ENCODE assay signal across 1 cellular context in the genomic region with DNA sequence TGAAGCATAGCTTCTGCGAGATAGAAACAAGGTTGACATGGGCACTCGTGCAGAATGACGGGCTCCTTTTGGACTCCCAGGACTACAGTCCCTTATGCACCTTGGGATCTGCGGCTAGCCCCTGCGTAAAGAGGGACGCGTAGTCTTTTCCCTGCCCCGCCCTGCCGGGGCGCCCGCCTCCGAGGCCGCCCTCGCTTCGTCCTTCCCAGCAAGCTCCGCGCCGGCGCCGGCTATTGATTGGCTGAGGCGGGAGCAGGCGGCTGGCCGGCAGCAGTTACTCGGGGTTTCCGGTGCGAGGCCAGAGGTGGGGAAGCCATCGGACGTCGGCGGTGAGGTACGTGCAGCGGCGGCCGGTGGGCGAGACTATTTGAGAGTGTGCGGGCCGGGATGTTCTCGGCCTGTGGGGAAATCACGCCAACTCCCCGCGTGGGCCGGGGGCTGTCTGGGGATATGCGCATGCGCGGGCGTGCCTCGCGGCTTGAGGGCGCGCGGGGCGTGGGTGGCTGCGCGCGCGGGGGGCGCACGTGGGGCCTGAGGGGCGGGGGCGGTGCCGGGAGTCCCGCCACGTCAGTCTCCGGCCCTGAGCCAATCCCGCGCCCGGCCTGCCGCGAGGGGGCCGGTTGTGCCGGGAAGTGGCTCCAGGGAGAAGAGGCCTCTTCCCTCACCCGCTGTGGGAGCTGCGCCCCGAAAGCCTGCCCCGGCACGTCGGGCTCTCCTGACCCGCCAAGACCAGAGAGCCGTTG.
TF ChIP-seq lines count a peak whose summit lies in the region.

A gene (plus strand): TSS at position 233 of the 743 bp plus-strand sequence. CDS start 671 bp downstream, outside the sequence.

TF ChIP-seq in H1, 55 proteins besides CTCF, POLR2A, EP300 and RAD21 (continued from another document):
- TF ChIP-seq, protein P1, sequence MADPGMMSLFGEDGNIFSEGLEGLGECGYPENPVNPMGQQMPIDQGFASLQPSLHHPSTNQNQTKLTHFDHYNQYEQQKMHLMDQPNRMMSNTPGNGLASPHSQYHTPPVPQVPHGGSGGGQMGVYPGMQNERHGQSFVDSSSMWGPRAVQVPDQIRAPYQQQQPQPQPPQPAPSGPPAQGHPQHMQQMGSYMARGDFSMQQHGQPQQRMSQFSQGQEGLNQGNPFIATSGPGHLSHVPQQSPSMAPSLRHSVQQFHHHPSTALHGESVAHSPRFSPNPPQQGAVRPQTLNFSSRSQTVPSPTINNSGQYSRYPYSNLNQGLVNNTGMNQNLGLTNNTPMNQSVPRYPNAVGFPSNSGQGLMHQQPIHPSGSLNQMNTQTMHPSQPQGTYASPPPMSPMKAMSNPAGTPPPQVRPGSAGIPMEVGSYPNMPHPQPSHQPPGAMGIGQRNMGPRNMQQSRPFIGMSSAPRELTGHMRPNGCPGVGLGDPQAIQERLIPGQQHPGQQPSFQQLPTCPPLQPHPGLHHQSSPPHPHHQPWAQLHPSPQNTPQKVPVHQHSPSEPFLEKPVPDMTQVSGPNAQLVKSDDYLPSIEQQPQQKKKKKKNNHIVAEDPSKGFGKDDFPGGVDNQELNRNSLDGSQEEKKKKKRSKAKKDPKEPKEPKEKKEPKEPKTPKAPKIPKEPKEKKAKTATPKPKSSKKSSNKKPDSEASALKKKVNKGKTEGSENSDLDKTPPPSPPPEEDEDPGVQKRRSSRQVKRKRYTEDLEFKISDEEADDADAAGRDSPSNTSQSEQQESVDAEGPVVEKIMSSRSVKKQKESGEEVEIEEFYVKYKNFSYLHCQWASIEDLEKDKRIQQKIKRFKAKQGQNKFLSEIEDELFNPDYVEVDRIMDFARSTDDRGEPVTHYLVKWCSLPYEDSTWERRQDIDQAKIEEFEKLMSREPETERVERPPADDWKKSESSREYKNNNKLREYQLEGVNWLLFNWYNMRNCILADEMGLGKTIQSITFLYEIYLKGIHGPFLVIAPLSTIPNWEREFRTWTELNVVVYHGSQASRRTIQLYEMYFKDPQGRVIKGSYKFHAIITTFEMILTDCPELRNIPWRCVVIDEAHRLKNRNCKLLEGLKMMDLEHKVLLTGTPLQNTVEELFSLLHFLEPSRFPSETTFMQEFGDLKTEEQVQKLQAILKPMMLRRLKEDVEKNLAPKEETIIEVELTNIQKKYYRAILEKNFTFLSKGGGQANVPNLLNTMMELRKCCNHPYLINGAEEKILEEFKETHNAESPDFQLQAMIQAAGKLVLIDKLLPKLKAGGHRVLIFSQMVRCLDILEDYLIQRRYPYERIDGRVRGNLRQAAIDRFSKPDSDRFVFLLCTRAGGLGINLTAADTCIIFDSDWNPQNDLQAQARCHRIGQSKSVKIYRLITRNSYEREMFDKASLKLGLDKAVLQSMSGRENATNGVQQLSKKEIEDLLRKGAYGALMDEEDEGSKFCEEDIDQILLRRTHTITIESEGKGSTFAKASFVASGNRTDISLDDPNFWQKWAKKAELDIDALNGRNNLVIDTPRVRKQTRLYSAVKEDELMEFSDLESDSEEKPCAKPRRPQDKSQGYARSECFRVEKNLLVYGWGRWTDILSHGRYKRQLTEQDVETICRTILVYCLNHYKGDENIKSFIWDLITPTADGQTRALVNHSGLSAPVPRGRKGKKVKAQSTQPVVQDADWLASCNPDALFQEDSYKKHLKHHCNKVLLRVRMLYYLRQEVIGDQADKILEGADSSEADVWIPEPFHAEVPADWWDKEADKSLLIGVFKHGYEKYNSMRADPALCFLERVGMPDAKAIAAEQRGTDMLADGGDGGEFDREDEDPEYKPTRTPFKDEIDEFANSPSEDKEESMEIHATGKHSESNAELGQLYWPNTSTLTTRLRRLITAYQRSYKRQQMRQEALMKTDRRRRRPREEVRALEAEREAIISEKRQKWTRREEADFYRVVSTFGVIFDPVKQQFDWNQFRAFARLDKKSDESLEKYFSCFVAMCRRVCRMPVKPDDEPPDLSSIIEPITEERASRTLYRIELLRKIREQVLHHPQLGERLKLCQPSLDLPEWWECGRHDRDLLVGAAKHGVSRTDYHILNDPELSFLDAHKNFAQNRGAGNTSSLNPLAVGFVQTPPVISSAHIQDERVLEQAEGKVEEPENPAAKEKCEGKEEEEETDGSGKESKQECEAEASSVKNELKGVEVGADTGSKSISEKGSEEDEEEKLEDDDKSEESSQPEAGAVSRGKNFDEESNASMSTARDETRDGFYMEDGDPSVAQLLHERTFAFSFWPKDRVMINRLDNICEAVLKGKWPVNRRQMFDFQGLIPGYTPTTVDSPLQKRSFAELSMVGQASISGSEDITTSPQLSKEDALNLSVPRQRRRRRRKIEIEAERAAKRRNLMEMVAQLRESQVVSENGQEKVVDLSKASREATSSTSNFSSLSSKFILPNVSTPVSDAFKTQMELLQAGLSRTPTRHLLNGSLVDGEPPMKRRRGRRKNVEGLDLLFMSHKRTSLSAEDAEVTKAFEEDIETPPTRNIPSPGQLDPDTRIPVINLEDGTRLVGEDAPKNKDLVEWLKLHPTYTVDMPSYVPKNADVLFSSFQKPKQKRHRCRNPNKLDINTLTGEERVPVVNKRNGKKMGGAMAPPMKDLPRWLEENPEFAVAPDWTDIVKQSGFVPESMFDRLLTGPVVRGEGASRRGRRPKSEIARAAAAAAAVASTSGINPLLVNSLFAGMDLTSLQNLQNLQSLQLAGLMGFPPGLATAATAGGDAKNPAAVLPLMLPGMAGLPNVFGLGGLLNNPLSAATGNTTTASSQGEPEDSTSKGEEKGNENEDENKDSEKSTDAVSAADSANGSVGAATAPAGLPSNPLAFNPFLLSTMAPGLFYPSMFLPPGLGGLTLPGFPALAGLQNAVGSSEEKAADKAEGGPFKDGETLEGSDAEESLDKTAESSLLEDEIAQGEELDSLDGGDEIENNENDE (IDR thresholded peaks at IDR 0.05; ENCODE audit: insufficient replicate concordance, low read length) = no peak
- TF ChIP-seq KDM4A (IDR thresholded peaks at IDR 0.05; ENCODE audit: low read depth, low read length, severe bottlenecking) (peak; percentile 20), BACH1 (IDR thresholded peaks at IDR 0.05; ENCODE audit: low read length) (peak; percentile 93), TAF7 (optimal IDR thresholded peaks at IDR 0.05; ENCODE audit: borderline replicate concordance, low read depth, low read length) (peak; percentile 78), SUZ12 (IDR thresholded peaks at IDR 0.05; ENCODE audit: low read length) (0 out of 2 replicates have a peak, but pooled peaks have one; percentile 23), SP1 (IDR thresholded peaks at IDR 0.05; ENCODE audit: low read depth, low read length) (peak; percentile 38; the same call in 1 of the 2 replicates), TCF12 (IDR thresholded peaks at IDR 0.05; ENCODE audit: low read depth, low read length) (0 out of 2 replicates have a peak, but pooled peaks have one; percentile 1), CTBP2 (IDR thresholded peaks at IDR 0.05; ENCODE audit: borderline replicate concordance, insufficient read depth, insufficient read length, low read length) (no peak), SIN3A (conservative IDR thresholded peaks at IDR 0.05 in 1 of 2, IDR thresholded peaks at IDR 0.05 in 1 of 2; ENCODE audit: low read depth in 1 of 2, low read length in 2 of 2) (peak in 1 of 2 experiments; percentile 47; a peak in 1 of 4 replicates), KDM1A (IDR thresholded peaks at IDR 0.05; ENCODE audit: borderline replicate concordance, low read length) (peak; percentile 71; the same call in 1 of the 2 replicates), RBBP5 (IDR thresholded peaks at IDR 0.05; ENCODE audit: borderline replicate concordance, low read depth, low read length) (peak; percentile 78), CBX5 (IDR thresholded peaks at IDR 0.05; ENCODE audit: low read depth, low read length) (no peak), ASH2L (IDR thresholded peaks at IDR 0.05; ENCODE audit: low read length) (peak; percentile 71), YY1 (IDR thresholded peaks at IDR 0.05; ENCODE audit: low read depth, low read length) (peak; percentile 6; the same call in 1 of the 2 replicates), RFX5 (IDR thresholded peaks at IDR 0.05; ENCODE audit: borderline replicate concordance, low read depth, low read length) (no peak), PHF8 (conservative IDR thresholded peaks at IDR 0.05; ENCODE audit: low read depth, low read length) (peak; percentile 87), KDM5A (IDR thresholded peaks at IDR 0.05; ENCODE audit: low read length) (no peak), EGR1 (IDR thresholded peaks at IDR 0.05; ENCODE audit: borderline replicate concordance, low read depth, low read length) (peak; percentile 51; the same call in 1 of the 2 replicates), MAFK (IDR thresholded peaks at IDR 0.05; ENCODE audit: low read depth, low read length) (no peak), NANOG (IDR thresholded peaks at IDR 0.05; ENCODE audit: insufficient read depth, low read depth, low read length, poor library complexity, severe bottlenecking) (no peak), POLR2AphosphoS5 (IDR thresholded peaks at IDR 0.05; ENCODE audit: low read depth, low read length) (peak; percentile 82)
- TF ChIP-seq, protein P2, sequence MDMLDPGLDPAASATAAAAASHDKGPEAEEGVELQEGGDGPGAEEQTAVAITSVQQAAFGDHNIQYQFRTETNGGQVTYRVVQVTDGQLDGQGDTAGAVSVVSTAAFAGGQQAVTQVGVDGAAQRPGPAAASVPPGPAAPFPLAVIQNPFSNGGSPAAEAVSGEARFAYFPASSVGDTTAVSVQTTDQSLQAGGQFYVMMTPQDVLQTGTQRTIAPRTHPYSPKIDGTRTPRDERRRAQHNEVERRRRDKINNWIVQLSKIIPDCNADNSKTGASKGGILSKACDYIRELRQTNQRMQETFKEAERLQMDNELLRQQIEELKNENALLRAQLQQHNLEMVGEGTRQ (IDR thresholded peaks at IDR 0.05; ENCODE audit: low read length) = no peak
- TF ChIP-seq, protein P3, sequence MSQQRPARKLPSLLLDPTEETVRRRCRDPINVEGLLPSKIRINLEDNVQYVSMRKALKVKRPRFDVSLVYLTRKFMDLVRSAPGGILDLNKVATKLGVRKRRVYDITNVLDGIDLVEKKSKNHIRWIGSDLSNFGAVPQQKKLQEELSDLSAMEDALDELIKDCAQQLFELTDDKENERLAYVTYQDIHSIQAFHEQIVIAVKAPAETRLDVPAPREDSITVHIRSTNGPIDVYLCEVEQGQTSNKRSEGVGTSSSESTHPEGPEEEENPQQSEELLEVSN (IDR thresholded peaks at IDR 0.05) = peak; percentile 92
- TF ChIP-seq, protein P4, sequence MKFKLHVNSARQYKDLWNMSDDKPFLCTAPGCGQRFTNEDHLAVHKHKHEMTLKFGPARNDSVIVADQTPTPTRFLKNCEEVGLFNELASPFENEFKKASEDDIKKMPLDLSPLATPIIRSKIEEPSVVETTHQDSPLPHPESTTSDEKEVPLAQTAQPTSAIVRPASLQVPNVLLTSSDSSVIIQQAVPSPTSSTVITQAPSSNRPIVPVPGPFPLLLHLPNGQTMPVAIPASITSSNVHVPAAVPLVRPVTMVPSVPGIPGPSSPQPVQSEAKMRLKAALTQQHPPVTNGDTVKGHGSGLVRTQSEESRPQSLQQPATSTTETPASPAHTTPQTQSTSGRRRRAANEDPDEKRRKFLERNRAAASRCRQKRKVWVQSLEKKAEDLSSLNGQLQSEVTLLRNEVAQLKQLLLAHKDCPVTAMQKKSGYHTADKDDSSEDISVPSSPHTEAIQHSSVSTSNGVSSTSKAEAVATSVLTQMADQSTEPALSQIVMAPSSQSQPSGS (IDR thresholded peaks at IDR 0.05; ENCODE audit: low read length) = no peak
